ENCODE assay signal across 8 cellular contexts in genomic region chr6:37699138-37699766, GRCh38. TPM values are rescaled to one million over a fixed set of nuclear protein-coding genes. Genes with fewer than 3 reads are reported as not detected.
DNase-seq lines count a peak whose midpoint lies in the region; ATAC-seq and TF ChIP-seq lines count a peak whose summit lies in the region.

No MANE protein-coding gene starts in this region.

- DNase-seq in NCI-H2227 (lab: John Stamatoyannopoulos, UW; ENCODE audit: unreplicated experiment) (peak; percentile 38), NCI-H2227 treated with DMSO at 0.1 percent for 48 hours (lab: John Stamatoyannopoulos, UW) (no peak), SK-N-MC (ENCODE audit: low read depth, low spot score) (no peak), osteoblast (ENCODE audit: insufficient read length, low spot score, missing footprints) (peak; percentile 41), EL (no peak), dermis blood vessel endothelial cell (no peak)

- no peaks in the 10 kb centered on the region for H3K36me3 ChIP-seq in SK-N-MC (ENCODE audit: insufficient read depth, low read length)
- no peaks in the 10 kb centered on the region for H3K36me3 ChIP-seq in ectodermal cell (ENCODE audit: control insufficient read depth, insufficient read depth, low read length)
- H3K36me3 ChIP-seq in osteoblast (ENCODE audit: insufficient read depth, low read length), result no peaks in the 10 kb centered on the region

- H3K9ac ChIP-seq in SK-N-MC (ENCODE audit: insufficient read length), result no peak overlapping the region

- peak overlapping the region; percentile 95 for H2AFZ ChIP-seq in osteoblast (ENCODE audit: low read length)

- H3K79me2 ChIP-seq in osteoblast (ENCODE audit: insufficient read depth, low read length), result peaks cover 3% of the 10 kb centered on the region

- H3K4me1 ChIP-seq in ectodermal cell (ENCODE audit: control insufficient read depth, insufficient read depth, low read length), result peaks cover 20% of the 10 kb centered on the region
- peaks cover 28% of the 10 kb centered on the region for H3K4me1 ChIP-seq in osteoblast (ENCODE audit: insufficient read depth, low read length)

- H3K9me3 ChIP-seq in SK-N-MC (ENCODE audit: low read depth, low read length) (no peaks in the 10 kb centered on the region), ectodermal cell (ENCODE audit: control insufficient read depth, low read length) (no peaks in the 10 kb centered on the region), osteoblast (ENCODE audit: low read depth, low read length) (no peaks in the 10 kb centered on the region)

- H3K4me3 ChIP-seq in SK-N-MC (peak overlapping the region; percentile 89), ectodermal cell (ENCODE audit: insufficient read depth, low read depth, low read length) (peak overlapping the region; percentile 61), osteoblast (ENCODE audit: insufficient read depth, low read length) (peak overlapping the region; percentile 85)

- peak overlapping the region; percentile 95 for H3K4me2 ChIP-seq in osteoblast (ENCODE audit: insufficient read depth, low read length)

- H3K27ac ChIP-seq in SK-N-MC, result no peak overlapping the region
- H3K27ac ChIP-seq in ectodermal cell (ENCODE audit: insufficient read depth, low read depth, low read length, poor library complexity, severe bottlenecking), result no peak overlapping the region
- H3K27ac ChIP-seq in osteoblast (ENCODE audit: low read depth, low read length), result no peak overlapping the region

- H4K20me1 ChIP-seq in osteoblast (ENCODE audit: insufficient read depth, low read length), result peaks cover 15% of the 10 kb centered on the region

- WGBS in ectodermal cell, 2 experiments, result 4% methylated on average over 31 to 32 of the region's 32 CpGs

- no peak for ATAC-seq in HG03378 (IDR thresholded peaks at IDR 0.05; ENCODE audit: unreplicated experiment)

- TF ChIP-seq CTCF in osteoblast (IDR thresholded peaks at IDR 0.05; ENCODE audit: extremely low read depth, low read depth, low read length), result no peak

- peaks cover 65% of the 10 kb centered on the region for H3K27me3 ChIP-seq in ectodermal cell (ENCODE audit: control insufficient read depth, insufficient read depth, low read length, poor library complexity, severe bottlenecking)
- H3K27me3 ChIP-seq in osteoblast (ENCODE audit: insufficient read depth, low read length), result peaks cover 23% of the 10 kb centered on the region

RNA-seq across cellular contexts. Expression of gene MDGA1, which starts 1.6 kb away (rescaled TPM):
- 13.2 TPM for polyA plus RNA-seq in ectodermal cell (2013, experiment 1 of 4)
- 11.0 TPM for polyA plus RNA-seq in ectodermal cell (2013, experiment 2 of 4)
- polyA plus RNA-seq in ectodermal cell (2013, experiment 3 of 4), result 12.7 TPM
- 14.2 TPM for polyA plus RNA-seq in ectodermal cell (2013, experiment 4 of 4)
- 6.2 and 10.6 TPM in 2 replicates for total RNA-seq in osteoblast
- total RNA-seq in dermis blood vessel endothelial cell, result 0.88 and 1.4 TPM in 2 replicates

Comparison
In these comparisons a context has a peak if more than half of its experiments do, and no peak if none do; other contexts are left out.
1. DNase-seq: peak in NCI-H2227 (single experiment) and osteoblast (single experiment); none in NCI-H2227 treated with DMSO at 0.1 percent for 48 hours (single experiment), SK-N-MC (single experiment), EL (single experiment) and dermis blood vessel endothelial cell (single experiment).
2. Peak in every context shown above with its lines, with median percentiles within 50 percentile points of each other: H3K4me3 ChIP-seq.